Comparison of ENCODE assay signal across 22 cellular contexts in genomic region chr1:22537441-22538139, GRCh38. TPM values are rescaled to one million over a fixed set of nuclear protein-coding genes. Genes with fewer than 3 reads are reported as not detected.
A peak's percentile ranks its signal among the peaks of the same experiment; 100 is the strongest.
DNase-seq lines count a peak whose midpoint lies in the region; ATAC-seq and TF ChIP-seq lines count a peak whose summit lies in the region.
"Had no signal": no experiment of that assay in that cellular context is flagged by ENCODE, and none has a peak within 500 bp of the region (broad histone marks: within the 10 kb centered on the region; RNA-seq: fewer than 3 reads in every experiment).

No MANE protein-coding gene starts in this region.

- no peaks in the 10 kb centered on the region for H4K20me1 ChIP-seq in BLaER1 treated with 17β-estradiol and CSF1 and Interleukin-3, amounts not matched to agents 10 nM and 100 nM

- WGBS in spleen, 5 donors, result 70 to 80% (median 72%) methylated on average over 13 of the region's 13 CpGs

- H3K36me3 ChIP-seq in BLaER1 treated with 17β-estradiol and CSF1 and Interleukin-3, amounts not matched to agents 10 nM and 100 nM, result peaks cover 0 to 16% (median 0%) of the 10 kb centered on the region in 11 experiments; a peak in 3 of 22 replicates
- peaks cover 0 to 29% (median 3%) of the 10 kb centered on the region in 6 donors for H3K36me3 ChIP-seq in spleen
- H3K36me3 ChIP-seq: HAP-1 had no signal

- no peaks in the 10 kb centered on the region for H3K27me3 ChIP-seq in BLaER1 treated with 17β-estradiol and CSF1 and Interleukin-3, amounts not matched to agents 10 nM and 100 nM
- no peaks in the 10 kb centered on the region for H3K27me3 ChIP-seq in spleen (replicated peaks in 1 of 7)

- no peak overlapping the region for H3K4me3 ChIP-seq in BLaER1 treated with 17β-estradiol and CSF1 and Interleukin-3, amounts not matched to agents 10 nM and 100 nM
- no peak overlapping the region for H3K4me3 ChIP-seq in spleen
- H3K4me3 ChIP-seq: GM23248, HAP-1 had no signal

- peak overlapping the region in 1 of 11 experiments; percentile 8; a peak in 2 of 22 replicates for H3K27ac ChIP-seq in BLaER1 treated with 17β-estradiol and CSF1 and Interleukin-3, amounts not matched to agents 10 nM and 100 nM
- peak overlapping the region in 6 of 8 donors; percentile 9 to 77 (median 46) for H3K27ac ChIP-seq in spleen
- H3K27ac ChIP-seq: GM23248 had no signal

- H3K9ac ChIP-seq in BLaER1 treated with 17β-estradiol and CSF1 and Interleukin-3, amounts not matched to agents 10 nM and 100 nM, result no peak overlapping the region
- H3K9ac ChIP-seq: GM23248 had no signal

- DNase-seq in anterior cingulate cortex (lab: John Stamatoyannopoulos, UW) (peak in 30 of 58 donors; percentile 3 to 76 (median 22)), midbrain (lab: John Stamatoyannopoulos, UW) (peak; percentile 18), spleen (no peak), iPS-NIHi11 (ENCODE audit: low spot score) (no peak)
- no peak for DNase-seq in activated CD8-positive, alpha-beta memory T cell treated with anti-CD3 and anti-CD28 coated beads, Interleukin-2, amount 50 U/mL, for 4 hours
- DNase-seq: Caco-2; CD4-positive, alpha-beta memory T cell; DMS 273 treated with DMSO at 0.1 percent for 48 hours; DMS79 treated with DMSO at 0.1 percent for 48 hours; GM23248; NCI-H1694; NCI-H2081; NCI-H2171 treated with DMSO at 0.1 percent for 48 hours; NCI-H526; OCI-M1 had no signal

- intact Hi-C loops in spleen (cut with DNase I; ENCODE audit: low total_unique reads), result no loop called here

- TF ChIP-seq CTCF in spleen (IDR thresholded peaks at IDR 0.05 in 8 of 11, conservative IDR thresholded peaks at IDR 0.05 in 3 of 11), result no peak

- ATAC-seq in GM19452 (IDR thresholded peaks at IDR 0.05; ENCODE audit: unreplicated experiment), result no peak

- H3K4me1 ChIP-seq in BLaER1 treated with 17β-estradiol and CSF1 and Interleukin-3, amounts not matched to agents 10 nM and 100 nM, result peaks cover 41 to 58% (median 51%) of the 10 kb centered on the region in 10 experiments
- H3K4me1 ChIP-seq in spleen, result peaks cover 0 to 37% (median 14%) of the 10 kb centered on the region in 6 donors
- H3K4me1 ChIP-seq: Caco-2, HAP-1 had no signal

- no peaks in the 10 kb centered on the region for H3K9me3 ChIP-seq in BLaER1 treated with 17β-estradiol and CSF1 and Interleukin-3, amounts not matched to agents 10 nM and 100 nM (replicated peaks in 1 of 11)
- H3K9me3 ChIP-seq in spleen, result no peaks in the 10 kb centered on the region
- H3K9me3 ChIP-seq: Caco-2, HAP-1 had no signal

- peak overlapping the region; percentile 57 to 82 (median 76); a peak in 21 of 22 replicates for H3K4me2 ChIP-seq in BLaER1 treated with 17β-estradiol and CSF1 and Interleukin-3, amounts not matched to agents 10 nM and 100 nM

- TF ChIP-seq POLR2A in spleen (IDR thresholded peaks at IDR 0.05), result no peak

RNA-seq across cellular contexts. Expression of gene EPHA8, which starts 25.7 kb away (rescaled TPM):
- 1 to 10 TPM; 3.3 to 9.2 (median 5.3) TPM for total RNA-seq in spleen
- 1 to 10 TPM in 1 of 3 donors, under 1 TPM in 2; 0.30 to 1.3 (median 0.33) TPM for polyA plus RNA-seq in spleen
- total RNA-seq: A673; Caco-2; CD4-positive, alpha-beta memory T cell; GM23248; HT1080; M059J had no signal
- polyA plus RNA-seq: BJ; CD4-positive, alpha-beta memory T cell; GM23248 had no signal

Comparison
In these comparisons a context has a peak if more than half of its experiments do, and no peak if none do; other contexts are left out.
1. DNase-seq: peak in anterior cingulate cortex (30 of 58) and midbrain (single experiment); none in spleen (single experiment), iPS-NIHi11 (single experiment) and activated CD8-positive, alpha-beta memory T cell treated with anti-CD3 and anti-CD28 coated beads, Interleukin-2, amount 50 U/mL, for 4 hours (single experiment).